ENCODE assay signal across 10 cellular contexts in genomic region chr10:74419491-74420466, GRCh38.
A peak's percentile ranks its signal among the peaks of the same experiment; 100 is the strongest.
DNase-seq lines count a peak whose midpoint lies in the region; ATAC-seq and TF ChIP-seq lines count a peak whose summit lies in the region.
"Had no signal": no experiment of that assay in that cellular context is flagged by ENCODE, and none has a peak within 500 bp of the region (broad histone marks: within the 10 kb centered on the region; RNA-seq: fewer than 3 reads in every experiment).

No MANE protein-coding gene starts in this region.

- peaks cover 3% of the 10 kb centered on the region for H3K36me3 Mint-ChIP-seq in activated CD4-positive, alpha-beta memory T cell treated with anti-CD3 and anti-CD28 coated beads, Interleukin-2, amount 10 ng/mL, durations not matched to agents 7 days and 5 days (ENCODE audit: low read depth)

- intact Hi-C loops in stomach (cut with DNase I; ENCODE audit: low total_unique reads), result no loop called here
- intact Hi-C loops in left cardiac atrium (cut with DNase I), result loop anchor here in 1 of 2 donors (10.0 kb wide), 1 partner anchor 685 kb away; a partner anchor contains a TSS

- H3K4me3 ChIP-seq in iPS-18a (ENCODE audit: low read length) (peak overlapping the region; percentile 3), stomach (no peak overlapping the region)

- TF ChIP-seq POLR2A in stomach (IDR thresholded peaks at IDR 0.05), result no peak

- peak in 4 of 7 experiments; percentile 8 to 43 (median 31) for TF ChIP-seq CTCF in stomach (IDR thresholded peaks at IDR 0.05)

- DNase-seq in SKM-1 treated with dmso at 0.1 percent for 144 hours (lab: John Stamatoyannopoulos, UW; ENCODE audit: unreplicated experiment), result peak; percentile 32
- DNase-seq in SKM-1 (lab: John Stamatoyannopoulos, UW; ENCODE audit: unreplicated experiment), result no peak
- DNase-seq in NCI-H2081 (lab: John Stamatoyannopoulos, UW), result peak; percentile 15 to 70
- DNase-seq in activated CD4-positive, alpha-beta memory T cell treated with anti-CD3 and anti-CD28 coated beads, Interleukin-2, amount 10 ng/mL, durations not matched to agents 7 days and 5 days, result peak; percentile 21
- no peak for DNase-seq in stomach
- no peak for DNase-seq in left cardiac atrium

- H3K9me3 Mint-ChIP-seq in activated CD4-positive, alpha-beta memory T cell treated with anti-CD3 and anti-CD28 coated beads, Interleukin-2, amount 10 ng/mL, durations not matched to agents 7 days and 5 days, result no peaks in the 10 kb centered on the region
- H3K9me3 Mint-ChIP-seq: stimulated activated naive CD8-positive, alpha-beta T cell treated with anti-CD3 and anti-CD28 coated beads, Interleukin-15, Interleukin-2, amounts not matched to agents 100 ng/mL and 50 ng/mL, for 24 hours had no signal

- 76 to 87% (median 85%) methylated on average over 3 of the region's 3 CpGs for WGBS in stomach, 5 donors

- no peak for TF ChIP-seq EP300 in stomach (IDR thresholded peaks at IDR 0.05)

- H3K4me3 Mint-ChIP-seq in activated CD4-positive, alpha-beta memory T cell treated with anti-CD3 and anti-CD28 coated beads, Interleukin-2, amount 10 ng/mL, durations not matched to agents 7 days and 5 days, result no peak overlapping the region
- H3K4me3 Mint-ChIP-seq: activated naive CD8-positive, alpha-beta T cell; stimulated activated naive CD8-positive, alpha-beta T cell treated with anti-CD3 and anti-CD28 coated beads, Interleukin-15, Interleukin-2, amounts not matched to agents 100 ng/mL and 50 ng/mL, for 24 hours had no signal

- H3K4me1 ChIP-seq in iPS-18a (ENCODE audit: control insufficient read depth, low read depth, low read length) (peaks cover 48% of the 10 kb centered on the region), stomach (peaks cover 0 to 16% (median 4%) of the 10 kb centered on the region in 4 donors)

- H3K27me3 ChIP-seq in iPS-18a (ENCODE audit: control insufficient read depth, insufficient read depth, low read length) (no peaks in the 10 kb centered on the region), stomach (no peaks in the 10 kb centered on the region)

- H3K9me3 ChIP-seq in iPS-18a (ENCODE audit: control insufficient read depth, low read depth, low read length) (no peaks in the 10 kb centered on the region), stomach (no peaks in the 10 kb centered on the region)

- ATAC-seq in HG02973 (IDR thresholded peaks at IDR 0.05; ENCODE audit: unreplicated experiment) (no peak), left cardiac atrium (no peak)

- POLR2A ChIA-PET in activated CD4-positive, alpha-beta memory T cell treated with anti-CD3 and anti-CD28 coated beads, Interleukin-2, amount 10 ng/mL, durations not matched to agents 7 days and 5 days (lab: Charles Lee), result no interaction called here

- H3K27ac ChIP-seq in iPS-18a (ENCODE audit: low read length) (peak overlapping the region; percentile 84), stomach (no peak overlapping the region)

- H3K4me1 Mint-ChIP-seq in activated CD4-positive, alpha-beta memory T cell treated with anti-CD3 and anti-CD28 coated beads, Interleukin-2, amount 10 ng/mL, durations not matched to agents 7 days and 5 days, result peaks cover 10% of the 10 kb centered on the region

- H3K36me3 ChIP-seq in iPS-18a (ENCODE audit: control insufficient read depth, low read depth, low read length) (no peaks in the 10 kb centered on the region), stomach (no peaks in the 10 kb centered on the region)

- H3K27me3 Mint-ChIP-seq in activated CD4-positive, alpha-beta memory T cell treated with anti-CD3 and anti-CD28 coated beads, Interleukin-2, amount 10 ng/mL, durations not matched to agents 7 days and 5 days, result no peaks in the 10 kb centered on the region
- H3K27me3 Mint-ChIP-seq: activated naive CD8-positive, alpha-beta T cell; stimulated activated naive CD8-positive, alpha-beta T cell treated with anti-CD3 and anti-CD28 coated beads, Interleukin-15, Interleukin-2, amounts not matched to agents 100 ng/mL and 50 ng/mL, for 24 hours had no signal

- CTCF ChIA-PET in activated CD4-positive, alpha-beta memory T cell treated with anti-CD3 and anti-CD28 coated beads, Interleukin-2, amount 10 ng/mL, durations not matched to agents 7 days and 5 days (lab: Charles Lee), result interaction anchor here (1.1 to 3.0 kb wide), 8 partner anchors 11 to 681 kb away, joined by 3 to 13 read pairs (median 5); a partner anchor contains a TSS

- no peak overlapping the region for H3K27ac Mint-ChIP-seq in activated CD4-positive, alpha-beta memory T cell treated with anti-CD3 and anti-CD28 coated beads, Interleukin-2, amount 10 ng/mL, durations not matched to agents 7 days and 5 days
- H3K27ac Mint-ChIP-seq: activated naive CD8-positive, alpha-beta T cell; stimulated activated naive CD8-positive, alpha-beta T cell treated with anti-CD3 and anti-CD28 coated beads, Interleukin-15, Interleukin-2, amounts not matched to agents 100 ng/mL and 50 ng/mL, for 24 hours had no signal

- H3K9ac ChIP-seq in iPS-18a (ENCODE audit: low read length), result peak overlapping the region; percentile 61

Comparison
In these comparisons a context has a peak if more than half of its experiments do, and no peak if none do; other contexts are left out.
1. DNase-seq: peak in SKM-1 treated with dmso at 0.1 percent for 144 hours (single experiment), NCI-H2081 (2 of 2) and activated CD4-positive, alpha-beta memory T cell treated with anti-CD3 and anti-CD28 coated beads, Interleukin-2, amount 10 ng/mL, durations not matched to agents 7 days and 5 days (single experiment); none in SKM-1 (single experiment), stomach (single experiment) and left cardiac atrium (single experiment).